ENCODE assay signal across 28 cellular contexts in genomic region chr17:6232768-6233130, GRCh38.
"Had no signal": no experiment of that assay in that cellular context is flagged by ENCODE, and none has a peak within 500 bp of the region (broad histone marks: within the 10 kb centered on the region; RNA-seq: fewer than 3 reads in every experiment).

No MANE protein-coding gene starts in this region.

- H3K27me3 Mint-ChIP-seq: activated CD4-positive, alpha-beta T cell treated with anti-CD3 and anti-CD28 coated beads, Interleukin-2, amount 10 ng/mL, durations not matched to agents 24 days and 14 days; memory B cell had no signal

- H3K27ac Mint-ChIP-seq: activated CD4-positive, alpha-beta memory T cell treated with anti-CD3 and anti-CD28 coated beads for 36 hours; activated CD4-positive, alpha-beta T cell treated with anti-CD3 and anti-CD28 coated beads, Interleukin-2, amount 10 ng/mL, durations not matched to agents 24 days and 14 days; activated naive CD4-positive, alpha-beta T cell treated with anti-CD3 and anti-CD28 coated beads for 36 hours; activated naive CD8-positive, alpha-beta T cell treated with anti-CD3 and anti-CD28 coated beads for 36 hours; activated T-helper 1 cell treated with anti-CD3 and anti-CD28 coated beads, Interleukin-12 subunit alpha, Interleukin-12 subunit beta, Interleukin-2, Interleukin-4 antibody, amounts not matched to agents 30 ng/mL and 10 ng/mL and 1 ng/mL, durations not matched to agents 14 hours and 24 hours and 36 hours; immature natural killer cell; memory B cell; naive thymus-derived CD8-positive, alpha-beta T cell had no signal

- H3K9me3 Mint-ChIP-seq: activated CD4-positive, alpha-beta memory T cell treated with anti-CD3 and anti-CD28 coated beads for 36 hours; activated CD4-positive, alpha-beta T cell treated with anti-CD3 and anti-CD28 coated beads, Interleukin-2, amount 10 ng/mL, durations not matched to agents 24 days and 14 days; activated naive CD4-positive, alpha-beta T cell treated with anti-CD3 and anti-CD28 coated beads for 36 hours; activated naive CD8-positive, alpha-beta T cell treated with anti-CD3 and anti-CD28 coated beads for 36 hours; activated T-helper 1 cell treated with anti-CD3 and anti-CD28 coated beads, Interleukin-12 subunit alpha, Interleukin-12 subunit beta, Interleukin-2, Interleukin-4 antibody, amounts not matched to agents 30 ng/mL and 10 ng/mL and 1 ng/mL, durations not matched to agents 14 hours and 24 hours and 36 hours; immature natural killer cell; memory B cell; naive thymus-derived CD8-positive, alpha-beta T cell; neural crest cell had no signal

- ATAC-seq: naive thymus-derived CD8-positive, alpha-beta T cell; psoas muscle had no signal

- H3K36me3 Mint-ChIP-seq: activated CD4-positive, alpha-beta memory T cell treated with anti-CD3 and anti-CD28 coated beads for 36 hours; activated naive CD8-positive, alpha-beta T cell treated with anti-CD3 and anti-CD28 coated beads for 36 hours; immature natural killer cell; memory B cell; naive thymus-derived CD8-positive, alpha-beta T cell had no signal

- H3K9me3 ChIP-seq: adrenal gland, esophagus muscularis mucosa, heart left ventricle, psoas muscle, tibial nerve had no signal

- H3K79me2 ChIP-seq: parathyroid adenoma had no signal

- H3K27me3 ChIP-seq: adrenal gland, brain microvascular endothelial cell, tibial nerve had no signal

- H3K4me3 ChIP-seq: adrenal gland, esophagus muscularis mucosa, heart left ventricle, psoas muscle, tibial nerve had no signal

- H3K27ac ChIP-seq: adrenal gland, brain microvascular endothelial cell, esophagus muscularis mucosa, foreskin keratinocyte, heart left ventricle, parathyroid adenoma, psoas muscle, tibial nerve had no signal

- H3K36me3 ChIP-seq: adrenal gland, brain microvascular endothelial cell, esophagus muscularis mucosa, heart left ventricle, tibial nerve had no signal

- H3K4me1 Mint-ChIP-seq: activated CD4-positive, alpha-beta T cell treated with anti-CD3 and anti-CD28 coated beads, Interleukin-2, amount 10 ng/mL, durations not matched to agents 24 days and 14 days; activated naive CD8-positive, alpha-beta T cell treated with anti-CD3 and anti-CD28 coated beads for 36 hours; immature natural killer cell; memory B cell; naive thymus-derived CD8-positive, alpha-beta T cell had no signal

- H2AFZ ChIP-seq: parathyroid adenoma had no signal

- DNase-seq: activated CD4-positive, alpha-beta memory T cell treated with anti-CD3 and anti-CD28 coated beads for 36 hours; activated CD4-positive, alpha-beta T cell treated with anti-CD3 and anti-CD28 coated beads, Interleukin-2, amount 10 ng/mL, durations not matched to agents 24 days and 14 days; activated CD4-positive, CD25-positive, alpha-beta regulatory T cell treated with anti-CD3 and anti-CD28 coated beads, Interleukin-2, amount 50 U/mL, for 72 hours; activated CD8-positive, alpha-beta memory T cell treated with anti-CD3 and anti-CD28 coated beads, Interleukin-2, amount 50 U/mL, for 4 hours; activated effector memory CD4-positive, alpha-beta T cell treated with anti-CD3 and anti-CD28 coated beads, Interleukin-2, amount 50 U/mL, for 16 hours; activated naive CD4-positive, alpha-beta T cell treated with anti-CD3 and anti-CD28 coated beads for 36 hours; activated naive CD8-positive, alpha-beta T cell treated with anti-CD3 and anti-CD28 coated beads for 36 hours; activated T-cell treated with anti-CD3 and anti-CD28 coated beads, Interleukin-2, amount 50 U/mL, for 1 hour; aorta; brain microvascular endothelial cell; cortex of kidney; heart left ventricle; hypothalamus; immature natural killer cell; naive thymus-derived CD8-positive, alpha-beta T cell; nucleus accumbens; psoas muscle; stimulated activated CD4-positive, alpha-beta T cell treated with anti-CD3 and anti-CD28 coated beads, Interleukin-2, amount 100 ng/mL, for 48 hours; stimulated activated naive CD4-positive, alpha-beta T cell treated with Interleukin-2 at 50 U/mL for 16 hours; T1000 had no signal

- H3K9ac ChIP-seq: parathyroid adenoma had no signal

- H3K4me1 ChIP-seq: adrenal gland, esophagus muscularis mucosa, foreskin keratinocyte, heart left ventricle, parathyroid adenoma, psoas muscle, tibial nerve had no signal

- H3K4me3 Mint-ChIP-seq: activated CD4-positive, alpha-beta memory T cell treated with anti-CD3 and anti-CD28 coated beads for 36 hours; activated CD4-positive, alpha-beta T cell treated with anti-CD3 and anti-CD28 coated beads, Interleukin-2, amount 10 ng/mL, durations not matched to agents 24 days and 14 days; activated naive CD4-positive, alpha-beta T cell treated with anti-CD3 and anti-CD28 coated beads for 36 hours; activated naive CD8-positive, alpha-beta T cell treated with anti-CD3 and anti-CD28 coated beads for 36 hours; activated T-helper 1 cell treated with anti-CD3 and anti-CD28 coated beads, Interleukin-12 subunit alpha, Interleukin-12 subunit beta, Interleukin-2, Interleukin-4 antibody, amounts not matched to agents 30 ng/mL and 10 ng/mL and 1 ng/mL, durations not matched to agents 14 hours and 24 hours and 36 hours; immature natural killer cell; memory B cell; naive thymus-derived CD8-positive, alpha-beta T cell had no signal
